In genomic region chr6:127510876-127511275, GRCh38 we compare ENCODE assay signal across 35 cellular contexts. TPM values are rescaled to one million over a fixed set of nuclear protein-coding genes. Genes with fewer than 3 reads are reported as not detected.
"Had no signal": no experiment of that assay in that cellular context is flagged by ENCODE, and none has a peak within 500 bp of the region (broad histone marks: within the 10 kb centered on the region; RNA-seq: fewer than 3 reads in every experiment).

No MANE protein-coding gene starts in this region.

- H3K4me3 Mint-ChIP-seq: activated B cell treated with CpG ODN at 0.5 μM for 24 hours; activated CD4-positive, alpha-beta memory T cell treated with anti-CD3 and anti-CD28 coated beads, Interleukin-2, amount 10 ng/mL, durations not matched to agents 7 days and 5 days; activated CD8-positive, alpha-beta memory T cell treated with anti-CD3 and anti-CD28 coated beads, Interleukin-2, amount 10 ng/mL, durations not matched to agents 7 days and 5 days; activated naive CD4-positive, alpha-beta T cell treated with anti-CD3 and anti-CD28 coated beads, Interleukin-2, amount 50 U/mL, for 24 hours; activated naive CD8-positive, alpha-beta T cell treated with anti-CD3 and anti-CD28 coated beads, Interleukin-2, amount 10 ng/mL, durations not matched to agents 7 days and 5 days; activated T-cell treated with anti-CD3 and anti-CD28 coated beads, Interleukin-2, amount 50 U/mL, for 72 hours; activated T-helper 17 cell treated with anti-CD3 and anti-CD28 coated beads, Interleukin-2, amount 50 U/mL, for 72 hours; T-helper 1 cell treated with Interleukin-12 subunit alpha and Interleukin-12 subunit beta and Interleukin-4 antibody, amounts not matched to agents 30 μg/mL and 1 μg/mL, for 36 hours; T-helper 2 cell treated with Interferon-gamma antibody and Interleukin-4, amounts not matched to agents 5 μg/mL and 100 μg/mL, for 36 hours had no signal

- H3K27me3 Mint-ChIP-seq: activated CD4-positive, alpha-beta memory T cell treated with anti-CD3 and anti-CD28 coated beads, Interleukin-2, amount 10 ng/mL, durations not matched to agents 7 days and 5 days; activated T-helper 17 cell treated with anti-CD3 and anti-CD28 coated beads, Interleukin-2, amount 50 U/mL, for 72 hours had no signal

- H3K27ac Mint-ChIP-seq: activated B cell treated with CpG ODN at 0.5 μM for 24 hours; activated CD4-positive, alpha-beta memory T cell treated with anti-CD3 and anti-CD28 coated beads, Interleukin-2, amount 10 ng/mL, durations not matched to agents 7 days and 5 days; activated CD8-positive, alpha-beta memory T cell treated with anti-CD3 and anti-CD28 coated beads, Interleukin-2, amount 10 ng/mL, durations not matched to agents 7 days and 5 days; activated naive CD8-positive, alpha-beta T cell treated with anti-CD3 and anti-CD28 coated beads, Interleukin-2, amount 10 ng/mL, durations not matched to agents 7 days and 5 days; activated T-cell treated with anti-CD3 and anti-CD28 coated beads, Interleukin-2, amount 50 U/mL, for 72 hours; activated T-helper 17 cell treated with anti-CD3 and anti-CD28 coated beads, Interleukin-2, amount 50 U/mL, for 72 hours; T-helper 1 cell treated with Interleukin-12 subunit alpha and Interleukin-12 subunit beta and Interleukin-4 antibody, amounts not matched to agents 30 μg/mL and 1 μg/mL, for 36 hours; T-helper 2 cell treated with Interferon-gamma antibody and Interleukin-4, amounts not matched to agents 5 μg/mL and 100 μg/mL, for 36 hours had no signal

- H3K9me3 Mint-ChIP-seq: activated CD4-positive, alpha-beta memory T cell treated with anti-CD3 and anti-CD28 coated beads, Interleukin-2, amount 10 ng/mL, durations not matched to agents 7 days and 5 days; activated naive CD4-positive, alpha-beta T cell treated with anti-CD3 and anti-CD28 coated beads, Interleukin-2, amount 50 U/mL, for 24 hours; activated naive CD8-positive, alpha-beta T cell treated with anti-CD3 and anti-CD28 coated beads, Interleukin-2, amount 10 ng/mL, durations not matched to agents 7 days and 5 days; activated T-helper 17 cell treated with anti-CD3 and anti-CD28 coated beads, Interleukin-2, amount 50 U/mL, for 72 hours; T-helper 1 cell treated with Interleukin-12 subunit alpha and Interleukin-12 subunit beta and Interleukin-4 antibody, amounts not matched to agents 30 μg/mL and 1 μg/mL, for 36 hours; T-helper 2 cell treated with Interferon-gamma antibody and Interleukin-4, amounts not matched to agents 5 μg/mL and 100 μg/mL, for 36 hours had no signal

- ATAC-seq: activated CD8-positive, alpha-beta memory T cell treated with anti-CD3 and anti-CD28 coated beads, Interleukin-2, amount 10 ng/mL, durations not matched to agents 7 days and 5 days; activated T-cell treated with anti-CD3 and anti-CD28 coated beads, Interleukin-2, amount 50 U/mL, for 72 hours; activated T-helper 17 cell treated with anti-CD3 and anti-CD28 coated beads, Interleukin-2, amount 50 U/mL, for 72 hours; body of pancreas; Panc1 had no signal

- FAIRE-seq: astrocyte, bronchial epithelial cell, TTC549 had no signal

- DNase-seq: activated B cell treated with CpG ODN at 0.5 μM for 24 hours; activated CD4-positive, alpha-beta memory T cell treated with anti-CD3 and anti-CD28 coated beads, Interleukin-2, amount 10 ng/mL, durations not matched to agents 7 days and 5 days; activated CD4-positive, alpha-beta T cell treated with anti-CD3 and anti-CD28 coated beads for 4 hours; activated CD4-positive, CD25-positive, alpha-beta regulatory T cell treated with anti-CD3 and anti-CD28 coated beads, Interleukin-2, amount 50 U/mL, for 72 hours; activated CD8-positive, alpha-beta memory T cell treated with anti-CD3 and anti-CD28 coated beads for 24 hours; activated CD8-positive, alpha-beta memory T cell treated with anti-CD3 and anti-CD28 coated beads, Interleukin-2, amount 10 ng/mL, durations not matched to agents 7 days and 5 days; activated effector memory CD4-positive, alpha-beta T cell treated with anti-CD3 and anti-CD28 coated beads, Interleukin-2, amount 50 U/mL, for 16 hours; activated naive CD4-positive, alpha-beta T cell treated with Interleukin-2 at 50 U/mL for 16 hours; activated naive CD8-positive, alpha-beta T cell treated with anti-CD3 and anti-CD28 coated beads, Interleukin-2, amount 10 ng/mL, durations not matched to agents 7 days and 5 days; activated T-cell treated with anti-CD3 and anti-CD28 coated beads, Interleukin-2, amount 50 U/mL, for 1 hour; activated T-cell treated with anti-CD3 and anti-CD28 coated beads, Interleukin-2, amount 50 U/mL, for 72 hours; body of pancreas; caudate nucleus; cerebellar nuclear complex; NCI-H1092 treated with DMSO at 0.1 percent for 48 hours; NCI-H1417; NCI-H146; NCI-H187; NCI-H2029 treated with DMSO at 0.1 percent for 48 hours; NCI-H2107; NCI-H2171; NCI-H510A; NCI-H526; NCI-H774; SHP77; SJCRH30; SK-N-SH had no signal

RNA-seq across cellular contexts. Expression of gene KIAA0408, which starts 51.7 kb away (rescaled TPM):
- total RNA-seq: bronchial epithelial cell had no signal
